In genomic region chr2:30293303-30293912, GRCh38 we compare ENCODE assay signal across 8 cellular contexts.
A peak's percentile ranks its signal among the peaks of the same experiment; 100 is the strongest.
DNase-seq lines count a peak whose midpoint lies in the region; ATAC-seq lines count a peak whose summit lies in the region.

No MANE protein-coding gene starts in this region.

- H3K36me3 Mint-ChIP-seq in activated T-helper 2 cell treated with anti-CD3 and anti-CD28 coated beads, Interferon-gamma antibody, Interleukin-2, Interleukin-4, amounts not matched to agents 10 μg/mL and 5 μg/mL and 100 μg/mL, durations not matched to agents 14 hours and 24 hours and 36 hours (ENCODE audit: low read depth): no peaks in the 10 kb centered on the region

- no peak for ATAC-seq in GM19328 (IDR thresholded peaks at IDR 0.05; ENCODE audit: unreplicated experiment)

- intact Hi-C loops in activated T-helper 2 cell treated with anti-CD3 and anti-CD28 coated beads, Interferon-gamma antibody, Interleukin-2, Interleukin-4, amounts not matched to agents 10 μg/mL and 5 μg/mL and 100 μg/mL, durations not matched to agents 14 hours and 24 hours and 36 hours (cut with micrococcal nuclease): no loop called here

- H3K4me3 Mint-ChIP-seq in activated T-helper 2 cell treated with anti-CD3 and anti-CD28 coated beads, Interferon-gamma antibody, Interleukin-2, Interleukin-4, amounts not matched to agents 10 μg/mL and 5 μg/mL and 100 μg/mL, durations not matched to agents 14 hours and 24 hours and 36 hours (ENCODE audit: low read depth): no peak overlapping the region

- DNase-seq in DMS79 treated with DMSO at 0.1 percent for 48 hours (lab: John Stamatoyannopoulos, UW) (peak; percentile 52), NAMALWA (ENCODE audit: low spot score) (peak; percentile 18), dedifferentiated amniotic fluid mesenchymal stem cell (ENCODE audit: extremely low spot score) (peak; percentile 40), non-pigmented ciliary epithelial cell (ENCODE audit: low read depth) (peak; percentile 71), T-helper 9 cell (no peak)
- DNase-seq in activated CD4-positive, CD25-positive, alpha-beta regulatory T cell treated with anti-CD3 and anti-CD28 coated beads, Interleukin-2, amount 50 U/mL, for 72 hours: no peak
- no peak for DNase-seq in activated T-helper 2 cell treated with anti-CD3 and anti-CD28 coated beads, Interferon-gamma antibody, Interleukin-2, Interleukin-4, amounts not matched to agents 10 μg/mL and 5 μg/mL and 100 μg/mL, durations not matched to agents 14 hours and 24 hours and 36 hours (ENCODE audit: low spot score)

- no peaks in the 10 kb centered on the region for H3K27me3 Mint-ChIP-seq in activated T-helper 2 cell treated with anti-CD3 and anti-CD28 coated beads, Interferon-gamma antibody, Interleukin-2, Interleukin-4, amounts not matched to agents 10 μg/mL and 5 μg/mL and 100 μg/mL, durations not matched to agents 14 hours and 24 hours and 36 hours (ENCODE audit: low read depth)

- peaks cover 22% of the 10 kb centered on the region for H3K4me1 Mint-ChIP-seq in activated T-helper 2 cell treated with anti-CD3 and anti-CD28 coated beads, Interferon-gamma antibody, Interleukin-2, Interleukin-4, amounts not matched to agents 10 μg/mL and 5 μg/mL and 100 μg/mL, durations not matched to agents 14 hours and 24 hours and 36 hours (ENCODE audit: low read depth)

- H3K27ac Mint-ChIP-seq in activated T-helper 2 cell treated with anti-CD3 and anti-CD28 coated beads, Interferon-gamma antibody, Interleukin-2, Interleukin-4, amounts not matched to agents 10 μg/mL and 5 μg/mL and 100 μg/mL, durations not matched to agents 14 hours and 24 hours and 36 hours: no peak overlapping the region

- H3K9me3 Mint-ChIP-seq in activated T-helper 2 cell treated with anti-CD3 and anti-CD28 coated beads, Interferon-gamma antibody, Interleukin-2, Interleukin-4, amounts not matched to agents 10 μg/mL and 5 μg/mL and 100 μg/mL, durations not matched to agents 14 hours and 24 hours and 36 hours: peaks cover 4% of the 10 kb centered on the region

Comparison
In these comparisons a context has a peak if more than half of its experiments do, and no peak if none do; other contexts are left out.
1. DNase-seq: peak in DMS79 treated with DMSO at 0.1 percent for 48 hours (single experiment), NAMALWA (single experiment), dedifferentiated amniotic fluid mesenchymal stem cell (single experiment) and non-pigmented ciliary epithelial cell (single experiment); none in activated CD4-positive, CD25-positive, alpha-beta regulatory T cell treated with anti-CD3 and anti-CD28 coated beads, Interleukin-2, amount 50 U/mL, for 72 hours (single experiment), activated T-helper 2 cell treated with anti-CD3 and anti-CD28 coated beads, Interferon-gamma antibody, Interleukin-2, Interleukin-4, amounts not matched to agents 10 μg/mL and 5 μg/mL and 100 μg/mL, durations not matched to agents 14 hours and 24 hours and 36 hours (single experiment) and T-helper 9 cell (single experiment).